In the genomic region with DNA sequence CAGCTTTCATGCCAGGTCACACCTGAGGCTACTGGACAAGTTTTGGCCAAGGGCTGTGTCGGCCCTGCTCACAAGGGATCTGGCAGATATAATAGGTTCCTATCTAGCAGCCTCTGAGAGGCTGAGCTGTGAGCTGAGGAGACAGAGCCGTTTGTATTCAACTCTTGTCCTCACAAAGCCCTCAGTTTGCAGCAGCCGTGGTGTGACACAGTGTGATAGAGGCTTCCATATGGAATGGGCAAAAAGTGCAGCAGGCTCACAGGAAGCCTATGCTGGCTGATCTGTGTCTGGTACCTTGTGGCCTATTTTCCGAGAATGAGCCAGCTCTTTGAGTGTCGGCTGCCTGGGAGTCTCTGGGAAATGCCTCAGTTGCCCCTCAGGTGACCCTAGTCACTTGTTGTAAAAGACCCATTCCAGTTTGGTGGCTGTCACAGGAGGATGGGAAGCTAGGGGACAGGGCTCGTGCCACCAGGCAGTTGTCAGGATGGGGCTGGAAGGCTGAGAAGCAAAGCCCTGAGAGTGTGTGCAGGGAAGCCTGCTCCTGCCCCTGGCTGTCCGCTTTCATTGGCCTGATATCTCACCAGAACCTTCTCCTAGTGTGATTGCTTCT, we compare ENCODE assay signal across 2 cellular contexts.
TF ChIP-seq lines count a peak whose summit lies in the region.

No MANE protein-coding gene starts in this region.

TF ChIP-seq in GM23338, 12 proteins besides CTCF, POLR2A, EP300 and RAD21:
- TF ChIP-seq, protein P1, sequence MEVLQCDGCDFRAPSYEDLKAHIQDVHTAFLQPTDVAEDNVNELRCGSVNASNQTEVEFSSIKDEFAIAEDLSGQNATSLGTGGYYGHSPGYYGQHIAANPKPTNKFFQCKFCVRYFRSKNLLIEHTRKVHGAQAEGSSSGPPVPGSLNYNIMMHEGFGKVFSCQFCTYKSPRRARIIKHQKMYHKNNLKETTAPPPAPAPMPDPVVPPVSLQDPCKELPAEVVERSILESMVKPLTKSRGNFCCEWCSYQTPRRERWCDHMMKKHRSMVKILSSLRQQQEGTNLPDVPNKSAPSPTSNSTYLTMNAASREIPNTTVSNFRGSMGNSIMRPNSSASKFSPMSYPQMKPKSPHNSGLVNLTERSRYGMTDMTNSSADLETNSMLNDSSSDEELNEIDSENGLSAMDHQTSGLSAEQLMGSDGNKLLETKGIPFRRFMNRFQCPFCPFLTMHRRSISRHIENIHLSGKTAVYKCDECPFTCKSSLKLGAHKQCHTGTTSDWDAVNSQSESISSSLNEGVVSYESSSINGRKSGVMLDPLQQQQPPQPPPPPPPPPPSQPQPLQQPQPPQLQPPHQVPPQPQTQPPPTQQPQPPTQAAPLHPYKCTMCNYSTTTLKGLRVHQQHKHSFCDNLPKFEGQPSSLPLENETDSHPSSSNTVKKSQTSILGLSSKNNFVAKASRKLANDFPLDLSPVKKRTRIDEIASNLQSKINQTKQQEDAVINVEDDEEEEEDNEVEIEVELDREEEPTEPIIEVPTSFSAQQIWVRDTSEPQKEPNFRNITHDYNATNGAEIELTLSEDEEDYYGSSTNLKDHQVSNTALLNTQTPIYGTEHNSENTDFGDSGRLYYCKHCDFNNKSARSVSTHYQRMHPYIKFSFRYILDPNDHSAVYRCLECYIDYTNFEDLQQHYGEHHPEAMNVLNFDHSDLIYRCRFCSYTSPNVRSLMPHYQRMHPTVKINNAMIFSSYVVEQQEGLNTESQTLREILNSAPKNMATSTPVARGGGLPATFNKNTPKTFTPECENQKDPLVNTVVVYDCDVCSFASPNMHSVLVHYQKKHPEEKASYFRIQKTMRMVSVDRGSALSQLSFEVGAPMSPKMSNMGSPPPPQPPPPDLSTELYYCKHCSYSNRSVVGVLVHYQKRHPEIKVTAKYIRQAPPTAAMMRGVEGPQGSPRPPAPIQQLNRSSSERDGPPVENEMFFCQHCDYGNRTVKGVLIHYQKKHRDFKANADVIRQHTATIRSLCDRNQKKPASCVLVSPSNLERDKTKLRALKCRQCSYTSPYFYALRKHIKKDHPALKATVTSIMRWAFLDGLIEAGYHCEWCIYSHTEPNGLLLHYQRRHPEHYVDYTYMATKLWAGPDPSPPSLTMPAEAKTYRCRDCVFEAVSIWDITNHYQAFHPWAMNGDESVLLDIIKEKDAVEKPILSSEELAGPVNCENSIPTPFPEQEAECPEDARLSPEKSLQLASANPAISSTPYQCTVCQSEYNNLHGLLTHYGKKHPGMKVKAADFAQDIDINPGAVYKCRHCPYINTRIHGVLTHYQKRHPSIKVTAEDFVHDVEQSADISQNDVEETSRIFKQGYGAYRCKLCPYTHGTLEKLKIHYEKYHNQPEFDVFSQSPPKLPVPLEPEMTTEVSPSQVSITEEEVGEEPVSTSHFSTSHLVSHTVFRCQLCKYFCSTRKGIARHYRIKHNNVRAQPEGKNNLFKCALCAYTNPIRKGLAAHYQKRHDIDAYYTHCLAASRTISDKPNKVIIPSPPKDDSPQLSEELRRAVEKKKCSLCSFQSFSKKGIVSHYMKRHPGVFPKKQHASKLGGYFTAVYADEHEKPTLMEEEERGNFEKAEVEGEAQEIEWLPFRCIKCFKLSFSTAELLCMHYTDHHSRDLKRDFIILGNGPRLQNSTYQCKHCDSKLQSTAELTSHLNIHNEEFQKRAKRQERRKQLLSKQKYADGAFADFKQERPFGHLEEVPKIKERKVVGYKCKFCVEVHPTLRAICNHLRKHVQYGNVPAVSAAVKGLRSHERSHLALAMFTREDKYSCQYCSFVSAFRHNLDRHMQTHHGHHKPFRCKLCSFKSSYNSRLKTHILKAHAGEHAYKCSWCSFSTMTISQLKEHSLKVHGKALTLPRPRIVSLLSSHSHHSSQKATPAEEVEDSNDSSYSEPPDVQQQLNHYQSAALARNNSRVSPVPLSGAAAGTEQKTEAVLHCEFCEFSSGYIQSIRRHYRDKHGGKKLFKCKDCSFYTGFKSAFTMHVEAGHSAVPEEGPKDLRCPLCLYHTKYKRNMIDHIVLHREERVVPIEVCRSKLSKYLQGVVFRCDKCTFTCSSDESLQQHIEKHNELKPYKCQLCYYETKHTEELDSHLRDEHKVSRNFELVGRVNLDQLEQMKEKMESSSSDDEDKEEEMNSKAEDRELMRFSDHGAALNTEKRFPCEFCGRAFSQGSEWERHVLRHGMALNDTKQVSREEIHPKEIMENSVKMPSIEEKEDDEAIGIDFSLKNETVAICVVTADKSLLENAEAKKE (CRISPR knock-in tag; IDR thresholded peaks at IDR 0.05) = no peak
- TF ChIP-seq ZNF114 (CRISPR knock-in tag; IDR thresholded peaks at IDR 0.05) (no peak), ZNF331 (CRISPR knock-in tag; IDR thresholded peaks at IDR 0.05; ENCODE audit: low read depth) (no peak), POLR2AphosphoS5 (IDR thresholded peaks at IDR 0.05; ENCODE audit: low read depth) (0 out of 2 replicates have a peak, but pooled peaks have one; percentile 0)
TF ChIP-seq in GM23338: peak in this region for 1.

TF ChIP-seq in IMR-90, 13 proteins besides CTCF, POLR2A, EP300 and RAD21 (continued from another document):
- TF ChIP-seq, protein P2, sequence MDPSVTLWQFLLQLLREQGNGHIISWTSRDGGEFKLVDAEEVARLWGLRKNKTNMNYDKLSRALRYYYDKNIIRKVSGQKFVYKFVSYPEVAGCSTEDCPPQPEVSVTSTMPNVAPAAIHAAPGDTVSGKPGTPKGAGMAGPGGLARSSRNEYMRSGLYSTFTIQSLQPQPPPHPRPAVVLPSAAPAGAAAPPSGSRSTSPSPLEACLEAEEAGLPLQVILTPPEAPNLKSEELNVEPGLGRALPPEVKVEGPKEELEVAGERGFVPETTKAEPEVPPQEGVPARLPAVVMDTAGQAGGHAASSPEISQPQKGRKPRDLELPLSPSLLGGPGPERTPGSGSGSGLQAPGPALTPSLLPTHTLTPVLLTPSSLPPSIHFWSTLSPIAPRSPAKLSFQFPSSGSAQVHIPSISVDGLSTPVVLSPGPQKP (IDR thresholded peaks at IDR 0.05; ENCODE audit: borderline replicate concordance, low read depth, low read length) = no peak
- TF ChIP-seq SMC3 (IDR thresholded peaks at IDR 0.05; ENCODE audit: low read depth, low read length) (no peak), CEBPB (IDR thresholded peaks at IDR 0.05; ENCODE audit: low read depth, low read length) (no peak), MXI1 (IDR thresholded peaks at IDR 0.05; ENCODE audit: borderline replicate concordance, low read depth, low read length) (no peak), RCOR1 (IDR thresholded peaks at IDR 0.05; ENCODE audit: insufficient replicate concordance, low read length) (no peak), CHD1 (IDR thresholded peaks at IDR 0.05; ENCODE audit: low read depth, low read length) (no peak), BHLHE40 (IDR thresholded peaks at IDR 0.05; ENCODE audit: low read depth, low read length) (no peak), MAFK (IDR thresholded peaks at IDR 0.05; ENCODE audit: low read depth, low read length) (no peak)
